10 cellular contexts compared by ENCODE assay signal in the genomic region with DNA sequence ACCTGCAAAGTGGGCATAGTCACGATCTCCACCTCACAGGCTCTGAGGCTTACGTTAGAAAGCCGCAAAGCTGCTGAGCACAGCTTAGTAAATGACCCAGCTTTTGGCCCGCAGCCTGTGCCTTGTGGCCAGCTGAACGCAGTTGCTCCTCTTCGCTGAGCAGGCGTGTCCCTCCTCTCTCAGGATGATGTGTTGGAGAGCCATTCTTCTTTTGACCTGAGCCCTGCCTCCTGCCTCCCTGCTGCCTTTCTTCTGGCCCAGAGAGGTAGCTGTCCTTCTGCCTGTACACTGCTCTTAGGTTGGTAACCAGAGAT. TPM values are rescaled to one million over a fixed set of nuclear protein-coding genes. Genes with fewer than 3 reads are reported as not detected.
A peak's percentile ranks its signal among the peaks of the same experiment; 100 is the strongest.
DNase-seq lines count a peak whose midpoint lies in the region; ATAC-seq, FAIRE-seq and TF ChIP-seq lines count a peak whose summit lies in the region.
"Had no signal": no experiment of that assay in that cellular context is flagged by ENCODE, and none has a peak within 500 bp of the region (broad histone marks: within the 10 kb centered on the region; RNA-seq: fewer than 3 reads in every experiment).

No MANE protein-coding gene starts in this region.

- no peak overlapping the region for H3K27ac ChIP-seq in SJCRH30
- peak overlapping the region in 1 of 4 donors; percentile 33 for H3K27ac ChIP-seq in pancreas

- DNase-seq in Ammon's horn (ENCODE audit: low spot score) (peak; percentile 53), SJCRH30 (peak; percentile 32 to 45), globus pallidus (ENCODE audit: low spot score) (peak; percentile 33), pancreas (peak in 1 of 6 donors; percentile 56)
- DNase-seq in activated T-cell treated with anti-CD3 and anti-CD28 coated beads, Interleukin-2, amount 50 U/mL, for 1 hour: no peak
- DNase-seq: dermis blood vessel endothelial cell had no signal

- H3K4me1 ChIP-seq in SJCRH30 (peaks cover 18% of the 10 kb centered on the region), pancreas (peaks cover 0 to 23% (median 8%) of the 10 kb centered on the region in 3 donors)

- H3K9me3 ChIP-seq in SJCRH30 (replicated peaks) (no peaks in the 10 kb centered on the region), pancreas (no peaks in the 10 kb centered on the region)

- no peak for TF ChIP-seq CTCF in pancreas (IDR thresholded peaks at IDR 0.05)

- WGBS in pancreas, 2 donors: 39 to 49% methylated on average over 7 of the region's 7 CpGs

- no peak for FAIRE-seq in pancreas (lab: Jason Lieb, UNC)

- ATAC-seq in pancreas: peak in 3 of 4 donors; percentile 41 to 57 (median 55)
- ATAC-seq in HG03025 (IDR thresholded peaks at IDR 0.05; ENCODE audit: low FRiP score, unreplicated experiment): no peak
- no peak for ATAC-seq in HG02852 (IDR thresholded peaks at IDR 0.05; ENCODE audit: unreplicated experiment)
- ATAC-seq in HG03095 (IDR thresholded peaks at IDR 0.05; ENCODE audit: unreplicated experiment): no peak

- intact Hi-C loops in pancreas (cut with DNase I): no loop called here

- H3K36me3 ChIP-seq in SJCRH30 (peaks cover 16% of the 10 kb centered on the region), pancreas (peaks cover 0 to 19% (median 7%) of the 10 kb centered on the region in 3 donors)

- H3K4me3 ChIP-seq in SJCRH30: no peak overlapping the region
- H3K4me3 ChIP-seq in pancreas: no peak overlapping the region

- no peaks in the 10 kb centered on the region for H3K27me3 ChIP-seq in SJCRH30
- H3K27me3 ChIP-seq in pancreas: no peaks in the 10 kb centered on the region

RNA-seq across cellular contexts. Expression of gene MYL9, which starts 47.6 kb away (rescaled TPM):
- total RNA-seq in SJCRH30 (2014; rRNA removed; shearing (Covaris generic)): 0.49 and 0.76 TPM in 2 replicates
- 10 to 100 TPM in 5 of 6 donors, 1 to 10 TPM in 1; 9.9 to 62.2 (median 20.1) TPM for total RNA-seq in pancreas
- 100 to 1,000 TPM in 1 of 2 donors, 10 to 100 TPM in 1; 64.9 to 122 TPM for polyA plus RNA-seq in pancreas
- total RNA-seq: OCI-LY7 had no signal

Comparison
In these comparisons a context has a peak if more than half of its experiments do, and no peak if none do; other contexts are left out.
1. ATAC-seq: peak in pancreas (3 of 4); none in HG03025 (single experiment), HG02852 (single experiment) and HG03095 (single experiment).